25 cellular contexts compared by ENCODE assay signal in the genomic region with DNA sequence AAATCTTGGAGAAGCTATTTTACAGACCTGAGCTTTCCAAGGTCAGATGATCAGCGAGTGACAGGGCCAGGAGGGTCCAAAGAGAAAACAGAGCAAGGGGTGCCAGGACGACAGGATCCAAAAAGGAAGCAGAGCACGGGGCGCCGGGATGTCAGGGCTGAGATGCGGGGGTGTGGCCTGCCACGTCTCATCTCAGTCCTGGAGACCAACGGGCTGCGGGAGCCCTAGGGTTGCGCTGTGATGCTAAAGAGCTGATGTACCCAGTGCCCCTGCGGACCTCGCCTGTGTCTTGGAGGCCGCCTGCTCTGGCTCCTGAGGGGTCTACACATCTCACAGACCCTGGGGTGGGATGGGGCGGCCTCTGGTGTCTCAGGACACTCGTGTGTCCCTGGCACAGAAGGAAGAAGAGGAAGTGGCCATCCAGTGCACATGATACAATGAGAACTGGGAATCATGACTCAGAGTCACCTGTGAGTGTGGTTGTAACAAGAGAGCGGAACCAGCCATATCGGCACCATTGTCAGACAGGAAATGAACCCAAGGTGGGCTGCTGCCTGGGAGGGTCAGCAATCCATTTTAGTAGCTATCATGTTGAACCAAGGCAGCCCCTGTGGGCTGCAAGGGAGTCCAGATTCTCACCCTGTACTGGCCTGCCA.
"Had no signal": no experiment of that assay in that cellular context is flagged by ENCODE, and none has a peak within 500 bp of the region (broad histone marks: within the 10 kb centered on the region; RNA-seq: fewer than 3 reads in every experiment).

No MANE protein-coding gene starts in this region.

- DNase-seq: activated CD4-positive, alpha-beta T cell treated with anti-CD3 and anti-CD28 coated beads for 48 hours; activated CD4-positive, alpha-beta T cell treated with anti-CD3 and anti-CD28 coated beads, Interleukin-2, amount 50 U/mL, for 48 hours; activated CD8-positive, alpha-beta memory T cell treated with anti-CD3 and anti-CD28 coated beads, Interleukin-2, amount 50 U/mL, for 48 hours; activated gamma-delta T cell; activated naive CD4-positive, alpha-beta T cell treated with anti-CD3 and anti-CD28 coated beads, Interleukin-2, amount 10 ng/mL, durations not matched to agents 7 days and 5 days; activated naive CD8-positive, alpha-beta T cell treated with anti-CD3 and anti-CD28 coated beads, Interleukin-2, amount 10 ng/mL, durations not matched to agents 7 days and 5 days; activated T-cell treated with anti-CD3 and anti-CD28 coated beads, Interleukin-2, amount 50 U/mL, for 24 hours; effector memory CD8-positive, alpha-beta T cell; erythroblast; gastrocnemius medialis; glutamatergic neuron; islet precursor cell; left cardiac atrium; mammary epithelial cell; naive B cell; nephron progenitor cell; ovary; retina; stimulated activated CD4-positive, alpha-beta T cell treated with anti-CD3 and anti-CD28 coated beads, Interleukin-4, amount 100 ng/mL, for 24 hours; T1000; uterus; WERI-Rb-1 had no signal

- ATAC-seq: activated CD4-positive, CD25-positive, alpha-beta regulatory T cell treated with anti-CD3 and anti-CD28 coated beads, Interleukin-2, amount 50 U/mL, for 24 hours; effector memory CD8-positive, alpha-beta T cell; gastrocnemius medialis; left cardiac atrium; sciatic nerve; stimulated activated effector memory CD8-positive, alpha-beta T cell treated with anti-CD3 and anti-CD28 coated beads, Interleukin-12 subunit alpha, Interleukin-12 subunit beta, amount 100 ng/mL, for 72 hours had no signal
